In genomic region chr16:1308977-1309885, GRCh38 we compare ENCODE assay signal across 8 cellular contexts.
DNase-seq lines count a peak whose midpoint lies in the region; ATAC-seq and TF ChIP-seq lines count a peak whose summit lies in the region.

Gene UBE2I (plus strand): TSS chr16:1309636. CDS start chr16:1314031, 4,395 bp downstream.

- no peaks in the 10 kb centered on the region for H3K27me3 Mint-ChIP-seq in central memory CD8-positive, alpha-beta T cell

- H3K27ac Mint-ChIP-seq in central memory CD8-positive, alpha-beta T cell (ENCODE audit: low read depth) = peak within 1 kb of the TSS; percentile 99

- ATAC-seq in GM19025 (IDR thresholded peaks at IDR 0.05; ENCODE audit: low read depth, unreplicated experiment) (peak; percentile 49), HG03342 (IDR thresholded peaks at IDR 0.05; ENCODE audit: unreplicated experiment) (peak; percentile 55)
- ATAC-seq in activated CD4-positive, CD25-positive, alpha-beta regulatory T cell treated with anti-CD3 and anti-CD28 coated beads, Interleukin-2, amount 50 U/mL, for 24 hours = peak; percentile 79 to 83
- ATAC-seq in central memory CD8-positive, alpha-beta T cell (replicated peaks; ENCODE audit: extremely low read depth, poor library complexity, severe bottlenecking) = peak; percentile 73

- no peak for TF ChIP-seq CTCF in AG09319 (IDR thresholded peaks at IDR 0.05; ENCODE audit: low read depth, low read length)

- H3K9me3 Mint-ChIP-seq in central memory CD8-positive, alpha-beta T cell = no peaks in the 10 kb centered on the region

- H3K4me3 Mint-ChIP-seq in central memory CD8-positive, alpha-beta T cell = peak within 1 kb of the TSS; percentile 97

- H3K36me3 Mint-ChIP-seq in central memory CD8-positive, alpha-beta T cell (ENCODE audit: insufficient read depth) = peaks cover 35% of the 10 kb centered on the region

- peak; percentile 95 for DNase-seq in AG09319 (ENCODE audit: extremely low read depth, low read depth)
- peak; percentile 91 for DNase-seq in NCI-H446 treated with DMSO at 0.1 percent for 48 hours (lab: John Stamatoyannopoulos, UW)
- DNase-seq in central memory CD8-positive, alpha-beta T cell (ENCODE audit: low spot score in 2 of 2) = peak; percentile 100
- peak; percentile 98 for DNase-seq in iris pigment epithelial cell (ENCODE audit: low read depth)
- DNase-seq in stimulated activated CD4-positive, alpha-beta T cell treated with anti-CD3 and anti-CD28 coated beads, Interleukin-12 subunit alpha, Interleukin-12 subunit beta, amount 100 ng/mL, for 24 hours (ENCODE audit: low read depth in 2 of 2) = peak; percentile 96 to 97

- H3K4me1 Mint-ChIP-seq in central memory CD8-positive, alpha-beta T cell = peaks cover 21% of the 10 kb centered on the region

Comparison
In these comparisons a context has a peak if more than half of its experiments do, and no peak if none do; other contexts are left out.
1. Peak in every context shown above with its lines: DNase-seq and ATAC-seq.